Comparison of ENCODE assay signal across 8 cellular contexts in the genomic region with DNA sequence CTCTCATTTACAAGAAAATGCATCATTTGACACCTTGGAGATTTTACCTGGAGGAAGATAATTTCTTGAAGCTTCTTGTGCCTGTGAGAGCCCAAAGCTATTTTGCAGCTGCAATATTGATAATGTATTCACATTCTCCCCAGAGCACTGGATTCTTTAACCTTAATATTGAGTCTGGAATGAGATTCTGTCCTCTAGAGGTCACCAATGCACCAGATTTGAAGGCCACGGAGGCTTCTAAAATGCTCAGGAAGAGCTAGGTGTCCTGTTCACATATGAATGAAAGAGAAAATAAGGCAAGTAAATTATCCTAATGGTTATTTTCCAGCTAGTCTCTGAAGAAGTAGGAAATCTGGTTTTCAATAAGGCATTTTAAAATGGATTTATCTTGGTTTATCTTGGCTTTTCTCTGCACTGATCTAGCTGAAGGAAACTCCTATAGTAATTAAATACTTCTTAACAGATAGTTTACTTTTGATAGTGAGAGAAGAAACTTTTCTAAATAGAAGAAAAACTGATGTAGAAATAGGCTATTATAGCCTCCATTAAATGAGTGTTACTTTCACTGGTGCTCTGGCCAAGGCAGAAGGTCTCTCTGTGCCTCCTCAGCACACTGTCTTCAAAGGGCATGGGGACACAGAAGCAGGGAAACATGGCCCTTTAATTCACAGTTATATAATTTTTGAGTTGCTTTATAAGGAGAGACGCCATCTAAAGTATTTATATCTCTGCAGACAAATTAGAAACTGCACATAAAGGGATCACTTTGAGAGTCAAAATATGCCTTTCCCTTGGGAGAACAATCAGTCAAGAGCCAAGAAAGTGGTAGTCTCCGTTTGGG.
DNase-seq lines count a peak whose midpoint lies in the region; TF ChIP-seq lines count a peak whose summit lies in the region.

No MANE protein-coding gene starts in this region.

- H3K4ac ChIP-seq in mesendoderm (ENCODE audit: low read depth, low read length), result no peak overlapping the region

- no peak overlapping the region for H2AK5ac ChIP-seq in mesendoderm (ENCODE audit: low read length)

- in situ Hi-C loops in GM13977 (cut with MboI; ENCODE audit: low pct_unique_long_range_greater_than_20kb, low sequenced_read_pairs, unreplicated experiment), result loop anchor here (25.0 kb wide), 1 partner anchor 683 kb away; the partner anchor contains the start of gene PLK2

- no peak overlapping the region for H3K23ac ChIP-seq in mesendoderm (ENCODE audit: low read length)

- peaks cover 36% of the 10 kb centered on the region for H3K4me1 Mint-ChIP-seq in endothelial cell (ENCODE audit: unreplicated experiment)

- H3K56ac ChIP-seq in mesendoderm (ENCODE audit: low read length), result no peak overlapping the region

- H3K4me1 ChIP-seq in mesendoderm (ENCODE audit: control insufficient read depth, low read depth, low read length), result no peaks in the 10 kb centered on the region

- H3K79me2 ChIP-seq in mesendoderm (ENCODE audit: control insufficient read depth, insufficient read depth, low read length), result no peaks in the 10 kb centered on the region

- H3K36me3 Mint-ChIP-seq in endothelial cell (ENCODE audit: low read depth, unreplicated experiment), result no peaks in the 10 kb centered on the region

- H3K18ac ChIP-seq in mesendoderm (ENCODE audit: low read length), result no peak overlapping the region

- H3K27ac Mint-ChIP-seq in endothelial cell (ENCODE audit: unreplicated experiment), result peak overlapping the region; percentile 92

- H3K4me3 ChIP-seq in Jurkat, Clone E6-1 (ENCODE audit: low read length), result no peak overlapping the region
- H3K4me3 ChIP-seq in mesendoderm (ENCODE audit: low read length), result no peak overlapping the region

- no peak overlapping the region for H2BK5ac ChIP-seq in mesendoderm (ENCODE audit: low read length)

- H4K5ac ChIP-seq in mesendoderm (ENCODE audit: low read length), result no peak overlapping the region

- no peaks in the 10 kb centered on the region for H3K27me3 Mint-ChIP-seq in endothelial cell (ENCODE audit: unreplicated experiment)

- no CpG with 5 or more reads among the region's 3 CpGs for WGBS in mesendoderm (ENCODE audit: extremely low coverage, insufficient coverage, low lambda C conversion rate)

- H4K8ac ChIP-seq in mesendoderm (ENCODE audit: low read depth, low read length), result no peak overlapping the region

- H3K36me3 ChIP-seq in mesendoderm (ENCODE audit: control insufficient read depth, insufficient read depth, low read length), result no peaks in the 10 kb centered on the region

- H3K4me3 Mint-ChIP-seq in endothelial cell (ENCODE audit: unreplicated experiment), result no peak overlapping the region

- H2BK120ac ChIP-seq in mesendoderm (ENCODE audit: low read depth, low read length), result no peak overlapping the region

- no peak overlapping the region for H3K4me2 ChIP-seq in mesendoderm (ENCODE audit: low read length)

- H3K27ac ChIP-seq in C4-2B, result no peak overlapping the region
- H3K27ac ChIP-seq in mesendoderm (ENCODE audit: low read depth, low read length), result no peak overlapping the region

- no peaks in the 10 kb centered on the region for H3K9me3 Mint-ChIP-seq in endothelial cell (ENCODE audit: unreplicated experiment)

- no peak overlapping the region for H2BK15ac ChIP-seq in mesendoderm (replicated peaks; ENCODE audit: low read depth)

- no peaks in the 10 kb centered on the region for H3K79me1 ChIP-seq in mesendoderm (ENCODE audit: low read length)

- TF ChIP-seq CTCF in C4-2B (conservative IDR thresholded peaks at IDR 0.05) (peak; percentile 80), GM13977 (IDR thresholded peaks at IDR 0.05; ENCODE audit: extremely low read depth, insufficient read depth, missing control alignments) (peak; percentile 53), endothelial cell (IDR thresholded peaks at IDR 0.05; ENCODE audit: unreplicated experiment) (peak; percentile 45)

- H3K27me3 ChIP-seq in mesendoderm (ENCODE audit: insufficient read depth, low read length, poor library complexity), result no peaks in the 10 kb centered on the region

- peak; percentile 16 for DNase-seq in GM13977 (ENCODE audit: low spot score)
- peak; percentile 21 for DNase-seq in Jurkat, Clone E6-1 (ENCODE audit: low read depth, low spot score)
- peak; percentile 30 to 62 for DNase-seq in SHP77 (lab: John Stamatoyannopoulos, UW)
- DNase-seq in endothelial cell (ENCODE audit: low spot score), result peak; percentile 51
- peak; percentile 73 for DNase-seq in mesendoderm
- DNase-seq in mesenteric fat pad (ENCODE audit: low spot score), result no peak
- DNase-seq in activated CD8-positive, alpha-beta memory T cell treated with anti-CD3 and anti-CD28 coated beads for 24 hours, result no peak

- no peak overlapping the region for H3K9ac ChIP-seq in mesendoderm (ENCODE audit: low read length)

Comparison
In these comparisons a context has a peak if more than half of its experiments do, and no peak if none do; other contexts are left out.
1. DNase-seq: peak in GM13977 (single experiment), Jurkat, Clone E6-1 (single experiment), SHP77 (2 of 2), endothelial cell (single experiment) and mesendoderm (single experiment); none in mesenteric fat pad (single experiment) and activated CD8-positive, alpha-beta memory T cell treated with anti-CD3 and anti-CD28 coated beads for 24 hours (single experiment).
2. Peak in every context shown above with its lines, with median percentiles within 50 percentile points of each other: CTCF ChIP-seq.